In genomic region chr7:6162650-6163366, GRCh38 we compare ENCODE assay signal across 14 cellular contexts. TPM values are rescaled to one million over a fixed set of nuclear protein-coding genes. Genes with fewer than 3 reads are reported as not detected.
DNase-seq lines count a peak whose midpoint lies in the region; ATAC-seq and TF ChIP-seq lines count a peak whose summit lies in the region.
"Had no signal": no experiment of that assay in that cellular context is flagged by ENCODE, and none has a peak within 500 bp of the region (broad histone marks: within the 10 kb centered on the region; RNA-seq: fewer than 3 reads in every experiment).

No MANE protein-coding gene starts in this region.

- H3K9me3 ChIP-seq in SK-N-SH (no peaks in the 10 kb centered on the region), fibroblast of lung (ENCODE audit: control insufficient read depth, insufficient read depth, low read depth, low read length) (no peaks in the 10 kb centered on the region), skeletal muscle tissue (ENCODE audit: control insufficient read depth in 3 of 3, low read length in 3 of 3) (no peaks in the 10 kb centered on the region), WERI-Rb-1 (ENCODE audit: severe bottlenecking) (no peaks in the 10 kb centered on the region)

- H3K79me2 ChIP-seq in GM23338 (replicated peaks; ENCODE audit: insufficient read depth) (peaks cover 6% of the 10 kb centered on the region; the same call in 1 of the 2 replicates), SK-N-SH (ENCODE audit: insufficient read depth) (0 out of 2 replicates have a peak, but pooled peaks cover 6% of the 10 kb centered on the region), fibroblast of lung (ENCODE audit: control insufficient read depth, insufficient read depth, low read length) (no peaks in the 10 kb centered on the region)

- H3K4me3 Mint-ChIP-seq in GM23338, result no peak overlapping the region
- no peak overlapping the region for H3K4me3 Mint-ChIP-seq in activated naive CD8-positive, alpha-beta T cell treated with anti-CD3 and anti-CD28 coated beads, Interleukin-2, amount 50 U/mL, for 24 hours
- H3K4me3 Mint-ChIP-seq: T-helper 1 cell treated with Interleukin-12 subunit alpha and Interleukin-12 subunit beta and Interleukin-4 antibody, amounts not matched to agents 30 μg/mL and 1 μg/mL, for 36 hours had no signal

- no peak for TF ChIP-seq CTCF in GM23338 (conservative IDR thresholded peaks at IDR 0.05; ENCODE audit: low read depth in 2 of 2)
- no peak for TF ChIP-seq CTCF in SK-N-SH (IDR thresholded peaks at IDR 0.05)
- no peak for TF ChIP-seq CTCF in fibroblast of lung (conservative IDR thresholded peaks at IDR 0.05 in 1 of 2, IDR thresholded peaks at IDR 0.05 in 1 of 2; ENCODE audit: low read depth in 1 of 2, low read length in 2 of 2)
- no peak for TF ChIP-seq CTCF in WERI-Rb-1 (IDR thresholded peaks at IDR 0.05; ENCODE audit: low read depth, low read length)

- peaks cover 9% of the 10 kb centered on the region for H3K27me3 Mint-ChIP-seq in GM23338 (ENCODE audit: insufficient read depth, low read depth, poor library complexity)
- no peaks in the 10 kb centered on the region for H3K27me3 Mint-ChIP-seq in activated naive CD8-positive, alpha-beta T cell treated with anti-CD3 and anti-CD28 coated beads, Interleukin-2, amount 50 U/mL, for 24 hours

- H2AFZ ChIP-seq in GM23338 (no peak overlapping the region), SK-N-SH (ENCODE audit: low read depth) (no peak overlapping the region), fibroblast of lung (ENCODE audit: low read length) (no peak overlapping the region)

- H3K27ac ChIP-seq in GM23338 (ENCODE audit: low read depth) (no peak overlapping the region), SK-N-SH (ENCODE audit: low read depth in 2 of 2, low read length in 1 of 2) (peak overlapping the region in 1 of 2 experiments; percentile 69; a peak in 1 of 4 replicates), fibroblast of lung (ENCODE audit: insufficient read depth, low read length) (peak overlapping the region; percentile 40), skeletal muscle tissue (ENCODE audit: low read depth, low read length) (peak overlapping the region; percentile 72), WERI-Rb-1 (no peak overlapping the region)

- H3F3A ChIP-seq in GM23338 (replicated peaks; ENCODE audit: low read depth) (no peaks in the 10 kb centered on the region), SK-N-SH (replicated peaks; ENCODE audit: insufficient read depth) (peaks cover 20% of the 10 kb centered on the region)

- H3K27me3 ChIP-seq in GM23338 (ENCODE audit: insufficient read depth), result no peaks in the 10 kb centered on the region
- no peaks in the 10 kb centered on the region for H3K27me3 ChIP-seq in SK-N-SH (ENCODE audit: insufficient read depth)
- no peaks in the 10 kb centered on the region for H3K27me3 ChIP-seq in fibroblast of lung (ENCODE audit: control insufficient read depth, insufficient read depth, low read length)
- no peaks in the 10 kb centered on the region for H3K27me3 ChIP-seq in skeletal muscle tissue (ENCODE audit: control insufficient read depth in 3 of 3, insufficient read depth in 3 of 3, low read length in 3 of 3)
- no peaks in the 10 kb centered on the region for H3K27me3 ChIP-seq in WERI-Rb-1 (ENCODE audit: insufficient read depth, low read depth, severe bottlenecking)

- ATAC-seq in GM23338 (no peak), GM21381 (IDR thresholded peaks at IDR 0.05; ENCODE audit: unreplicated experiment) (no peak)
- ATAC-seq in activated naive CD8-positive, alpha-beta T cell treated with anti-CD3 and anti-CD28 coated beads, Interleukin-2, amount 50 U/mL, for 24 hours, result no peak
- ATAC-seq: stimulated activated naive CD8-positive, alpha-beta T cell treated with anti-CD3 and anti-CD28 coated beads, Interleukin-15, Interleukin-2, amounts not matched to agents 100 U/mL and 50 U/mL, for 24 hours had no signal

- POLR2A ChIA-PET in SK-N-SH (lab: Yijun Ruan, JAX), result interaction anchor here (1.1 kb wide), 1 partner anchor 158 kb away, joined by 3 read pairs; no protein-coding TSS in a partner anchor

- TF ChIP-seq EP300 in SK-N-SH (IDR thresholded peaks at IDR 0.05; ENCODE audit: borderline replicate concordance in 1 of 2, low read depth in 1 of 2, low read length in 1 of 2), result no peak

- 89% methylated on average over 10 of the region's 18 CpGs for WGBS in SK-N-SH (ENCODE audit: low lambda C conversion rate)

- H3K4me3 ChIP-seq in GM23338 (no peak overlapping the region), SK-N-SH (ENCODE audit: low read depth in 2 of 2, low read length in 1 of 2) (no peak overlapping the region), fibroblast of lung (replicated peaks in 1 of 4; ENCODE audit: control extremely low read depth in 1 of 4, insufficient read depth in 1 of 4, low read depth in 3 of 4, low read length in 4 of 4) (no peak overlapping the region), skeletal muscle tissue (ENCODE audit: low read length in 3 of 3) (no peak overlapping the region), WERI-Rb-1 (ENCODE audit: low read depth, low read length) (no peak overlapping the region)

- no peak for TF ChIP-seq RAD21 in SK-N-SH (IDR thresholded peaks at IDR 0.05; ENCODE audit: low read length)

- peaks cover 23% of the 10 kb centered on the region for H3K36me3 Mint-ChIP-seq in GM23338 (ENCODE audit: low read depth)
- H3K36me3 Mint-ChIP-seq in activated naive CD8-positive, alpha-beta T cell treated with anti-CD3 and anti-CD28 coated beads, Interleukin-2, amount 50 U/mL, for 24 hours (ENCODE audit: low read depth), result peaks cover 4% of the 10 kb centered on the region

- H3K4me1 ChIP-seq in GM23338 (ENCODE audit: insufficient read depth) (no peaks in the 10 kb centered on the region), SK-N-SH (ENCODE audit: control insufficient read depth in 1 of 2, insufficient read depth in 2 of 2, low read depth in 1 of 2, low read length in 1 of 2) (peaks cover 0 to 56% of the 10 kb centered on the region in 2 experiments; a peak in 1 of 4 replicates), fibroblast of lung (ENCODE audit: control insufficient read depth, extremely low read depth, insufficient read depth, low read length) (peaks cover 19% of the 10 kb centered on the region), skeletal muscle tissue (ENCODE audit: control insufficient read depth in 3 of 3, insufficient read depth in 3 of 3, low read length in 3 of 3) (peaks cover 16 to 32% (median 28%) of the 10 kb centered on the region in 3 donors)

- H3K9me2 ChIP-seq in GM23338 (ENCODE audit: insufficient read depth), result no peaks in the 10 kb centered on the region
- H3K9me2 ChIP-seq in SK-N-SH, result no peaks in the 10 kb centered on the region

- H3K4me1 Mint-ChIP-seq in GM23338, result peaks cover 19% of the 10 kb centered on the region
- no peaks in the 10 kb centered on the region for H3K4me1 Mint-ChIP-seq in activated naive CD8-positive, alpha-beta T cell treated with anti-CD3 and anti-CD28 coated beads, Interleukin-2, amount 50 U/mL, for 24 hours

- H3K27ac Mint-ChIP-seq in GM23338, result 0 out of 2 replicates have a peak overlapping the region, but pooled peaks have one; percentile 75
- no peak overlapping the region for H3K27ac Mint-ChIP-seq in activated naive CD8-positive, alpha-beta T cell treated with anti-CD3 and anti-CD28 coated beads, Interleukin-2, amount 50 U/mL, for 24 hours
- H3K27ac Mint-ChIP-seq: T-helper 1 cell treated with Interleukin-12 subunit alpha and Interleukin-12 subunit beta and Interleukin-4 antibody, amounts not matched to agents 30 μg/mL and 1 μg/mL, for 36 hours had no signal

- CTCF ChIA-PET in SK-N-SH (lab: Yijun Ruan, JAX), result interaction anchor here (1.2 to 5.8 kb wide), 3 partner anchors 14 to 161 kb away, joined by 3 to 153 read pairs (median 4); no protein-coding TSS in a partner anchor

- H4K20me1 ChIP-seq in GM23338 (replicated peaks; ENCODE audit: insufficient read depth) (peaks cover 5% of the 10 kb centered on the region), SK-N-SH (ENCODE audit: insufficient read depth) (peaks cover 4% of the 10 kb centered on the region; the same call in 1 of the 2 replicates), fibroblast of lung (ENCODE audit: control insufficient read depth, extremely low read depth, insufficient read depth, low read length) (no peaks in the 10 kb centered on the region)

- no peak overlapping the region for H3K9ac ChIP-seq in SK-N-SH
- H3K9ac ChIP-seq in fibroblast of lung (ENCODE audit: insufficient read depth, low read length), result peak overlapping the region; percentile 24
- H3K9ac ChIP-seq in skeletal muscle tissue (ENCODE audit: low read depth in 1 of 3, low read length in 3 of 3), result peak overlapping the region in 1 of 3 donors; percentile 35

- H3K4me2 ChIP-seq in GM23338 (no peak overlapping the region), SK-N-SH (no peak overlapping the region), fibroblast of lung (ENCODE audit: extremely low read depth, insufficient read depth, low read length) (no peak overlapping the region)

- no peaks in the 10 kb centered on the region for H3K9me3 Mint-ChIP-seq in GM23338
- no peaks in the 10 kb centered on the region for H3K9me3 Mint-ChIP-seq in activated naive CD8-positive, alpha-beta T cell treated with anti-CD3 and anti-CD28 coated beads, Interleukin-2, amount 50 U/mL, for 24 hours
- H3K9me3 Mint-ChIP-seq: T-helper 1 cell treated with Interleukin-12 subunit alpha and Interleukin-12 subunit beta and Interleukin-4 antibody, amounts not matched to agents 30 μg/mL and 1 μg/mL, for 36 hours had no signal

- no peak for DNase-seq in GM23338 (ENCODE audit: low spot score)
- no peak for DNase-seq in SK-N-SH
- no peak for DNase-seq in fibroblast of lung (ENCODE audit: low read depth in 2 of 2)
- DNase-seq in WERI-Rb-1, result no peak
- DNase-seq in activated naive CD8-positive, alpha-beta T cell treated with anti-CD3 and anti-CD28 coated beads, Interleukin-2, amount 50 U/mL, for 24 hours, result no peak
- DNase-seq in NOMO-1 (lab: John Stamatoyannopoulos, UW; ENCODE audit: unreplicated experiment in 2 of 2), result no peak
- DNase-seq: activated naive CD4-positive, alpha-beta T cell; Calu3; Kasumi-1; NCI-H82; stimulated activated naive CD8-positive, alpha-beta T cell treated with anti-CD3 and anti-CD28 coated beads, Interleukin-15, Interleukin-2, amounts not matched to agents 100 U/mL and 50 U/mL, for 24 hours had no signal

- H3K36me3 ChIP-seq in GM23338 (ENCODE audit: insufficient read depth) (peaks cover 14% of the 10 kb centered on the region; the same call in 1 of the 2 replicates), SK-N-SH (replicated peaks in 1 of 2; ENCODE audit: control insufficient read depth in 1 of 2, insufficient read depth in 2 of 2, low read length in 1 of 2) (peaks cover 31 to 86% of the 10 kb centered on the region in 2 experiments), fibroblast of lung (ENCODE audit: control insufficient read depth, insufficient read depth, low read length) (peaks cover 24% of the 10 kb centered on the region), skeletal muscle tissue (ENCODE audit: control insufficient read depth in 3 of 3, insufficient read depth in 3 of 3, low read length in 3 of 3) (peaks cover 29 to 43% (median 30%) of the 10 kb centered on the region in 3 donors), WERI-Rb-1 (peaks cover 27% of the 10 kb centered on the region)

RNA-seq across cellular contexts. Expression of gene USP42, which starts 58.1 kb away (rescaled TPM):
- total RNA-seq in GM23338 (2014; rRNA removed; shearing (Covaris generic)), result 17.3 and 18.5 TPM in 2 replicates
- polyA plus RNA-seq in GM23338 (2016; fragmentation: Nextera tagmentation; extraction: Ambion mirVana), result 9.8 and 9.9 TPM in 2 replicates
- polyA plus RNA-seq in SK-N-SH (2012; rRNA removed), result 4.5 and 7.3 TPM in 2 replicates
- polyA plus RNA-seq in SK-N-SH (2012; cell fraction: cytosol; rRNA removed), result 7.0 and 8.3 TPM in 2 replicates
- 20.3 and 21.2 TPM in 2 replicates for polyA plus RNA-seq in SK-N-SH (2012; cell fraction: nucleus; rRNA removed)
- total RNA-seq in fibroblast of lung, result 2.6 and 4.0 TPM in 2 replicates
- 3.4 and 3.5 TPM in 2 replicates for polyA plus RNA-seq in fibroblast of lung
- polyA plus RNA-seq in fibroblast of lung (2012), result 3.5 and 4.4 TPM in 2 replicates
- polyA minus RNA-seq in fibroblast of lung (ENCODE audit: low replicate concordance), result 8.2 and 9.5 TPM in 2 replicates
- total RNA-seq in skeletal muscle tissue, result 4.7 TPM

Comparison
In these comparisons a context has a peak if more than half of its experiments do, and no peak if none do; other contexts are left out.
1. H3K27ac ChIP-seq: peak in fibroblast of lung (single experiment) and skeletal muscle tissue (single experiment); none in GM23338 (single experiment) and WERI-Rb-1 (single experiment).